Comparison of ENCODE assay signal across 17 cellular contexts in the genomic region with DNA sequence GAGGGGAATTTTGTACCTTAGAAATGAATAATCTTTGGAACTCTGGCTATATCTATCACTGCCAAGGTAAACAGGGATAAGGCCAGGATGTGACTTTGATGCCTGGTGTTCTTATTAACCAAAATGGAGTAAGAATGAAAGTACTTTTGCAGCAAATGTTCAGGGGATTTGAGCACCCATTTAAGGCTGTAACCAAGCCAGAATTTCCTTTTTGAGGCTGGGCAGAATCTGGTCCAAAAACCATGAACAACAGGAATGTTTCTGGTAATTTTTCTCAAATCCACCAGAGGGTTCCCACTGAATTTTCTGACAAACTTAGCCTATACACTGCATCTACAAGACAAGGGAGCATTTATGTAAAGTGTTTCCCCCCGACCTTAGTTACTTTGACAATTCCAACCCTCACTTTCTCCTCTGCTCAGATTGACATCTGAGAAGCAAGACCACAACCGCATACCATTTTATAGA.
A peak's percentile ranks its signal among the peaks of the same experiment; 100 is the strongest.
DNase-seq lines count a peak whose midpoint lies in the region; ATAC-seq and TF ChIP-seq lines count a peak whose summit lies in the region.
"Had no signal": no experiment of that assay in that cellular context is flagged by ENCODE, and none has a peak within 500 bp of the region (broad histone marks: within the 10 kb centered on the region; RNA-seq: fewer than 3 reads in every experiment).

No MANE protein-coding gene starts in this region.

- POLR2A ChIA-PET in SK-N-SH (lab: Yijun Ruan, JAX), result no interaction called here

- H3K9me2 ChIP-seq in SK-N-SH, result no peaks in the 10 kb centered on the region

- no peaks in the 10 kb centered on the region for H3K4me1 Mint-ChIP-seq in natural killer cell treated with Interleukin-12 subunit alpha and Interleukin-12 subunit beta and Interleukin-15 and Interleukin-18, amount 100 ng/mL, for 72 hours (ENCODE audit: low read depth in 2 of 2)
- H3K4me1 Mint-ChIP-seq: activated naive CD8-positive, alpha-beta T cell treated with anti-CD3 and anti-CD28 coated beads for 36 hours had no signal

- no peaks in the 10 kb centered on the region for H3K9me3 Mint-ChIP-seq in natural killer cell treated with Interleukin-12 subunit alpha and Interleukin-12 subunit beta and Interleukin-15 and Interleukin-18, amount 100 ng/mL, for 72 hours
- H3K9me3 Mint-ChIP-seq: activated naive CD8-positive, alpha-beta T cell treated with anti-CD3 and anti-CD28 coated beads for 36 hours; stimulated activated naive CD8-positive, alpha-beta T cell treated with anti-CD3 and anti-CD28 coated beads, Interleukin-15, Interleukin-2, amounts not matched to agents 100 ng/mL and 50 ng/mL, for 24 hours had no signal

- TF ChIP-seq EP300 in SK-N-SH (IDR thresholded peaks at IDR 0.05; ENCODE audit: borderline replicate concordance in 1 of 2, low read depth in 1 of 2, low read length in 1 of 2), result no peak

- no peak overlapping the region for H3K9ac ChIP-seq in SK-N-SH

- no peaks in the 10 kb centered on the region for H4K20me1 ChIP-seq in SK-N-SH (ENCODE audit: insufficient read depth)

- CTCF ChIA-PET in SK-N-SH (lab: Yijun Ruan, JAX), result interaction anchor here (0.7 to 1.1 kb wide), 2 partner anchors 9 to 134 kb away, joined by 4 read pairs; no protein-coding TSS in a partner anchor

- H3K27ac Mint-ChIP-seq in natural killer cell treated with Interleukin-12 subunit alpha and Interleukin-12 subunit beta and Interleukin-15 and Interleukin-18, amount 100 ng/mL, for 72 hours, result no peak overlapping the region
- H3K27ac Mint-ChIP-seq: activated naive CD8-positive, alpha-beta T cell treated with anti-CD3 and anti-CD28 coated beads for 36 hours; stimulated activated naive CD8-positive, alpha-beta T cell treated with anti-CD3 and anti-CD28 coated beads, Interleukin-15, Interleukin-2, amounts not matched to agents 100 ng/mL and 50 ng/mL, for 24 hours had no signal

- H3K27ac ChIP-seq in SK-N-SH (ENCODE audit: low read depth in 2 of 2, low read length in 1 of 2) (no peak overlapping the region), mesodermal cell (ENCODE audit: low read depth, low read length, severe bottlenecking) (peak overlapping the region; percentile 3), body of pancreas (peak overlapping the region in 1 of 4 donors; percentile 26)
- H3K27ac ChIP-seq: SJCRH30, upper lobe of left lung had no signal

- no peaks in the 10 kb centered on the region for H3K36me3 Mint-ChIP-seq in natural killer cell treated with Interleukin-12 subunit alpha and Interleukin-12 subunit beta and Interleukin-15 and Interleukin-18, amount 100 ng/mL, for 72 hours
- H3K36me3 Mint-ChIP-seq: activated naive CD8-positive, alpha-beta T cell treated with anti-CD3 and anti-CD28 coated beads for 36 hours had no signal

- no peaks in the 10 kb centered on the region for H3F3A ChIP-seq in SK-N-SH (replicated peaks; ENCODE audit: insufficient read depth)

- peak; percentile 13; the same call in 1 of the 2 replicates for TF ChIP-seq RAD21 in SK-N-SH (IDR thresholded peaks at IDR 0.05; ENCODE audit: low read length)

- ATAC-seq in GM21619 (IDR thresholded peaks at IDR 0.05; ENCODE audit: unreplicated experiment) (no peak), body of pancreas (no peak)
- ATAC-seq in natural killer cell treated with Interleukin-12 subunit alpha and Interleukin-12 subunit beta and Interleukin-15 and Interleukin-18, amount 100 ng/mL, for 72 hours, result no peak

- intact Hi-C loops in body of pancreas (cut with DNase I), result no loop called here

- H3K4me3 Mint-ChIP-seq in natural killer cell treated with Interleukin-12 subunit alpha and Interleukin-12 subunit beta and Interleukin-15 and Interleukin-18, amount 100 ng/mL, for 72 hours, result no peak overlapping the region
- H3K4me3 Mint-ChIP-seq: activated naive CD8-positive, alpha-beta T cell treated with anti-CD3 and anti-CD28 coated beads for 36 hours; stimulated activated naive CD8-positive, alpha-beta T cell treated with anti-CD3 and anti-CD28 coated beads, Interleukin-15, Interleukin-2, amounts not matched to agents 100 ng/mL and 50 ng/mL, for 24 hours had no signal

- no peak overlapping the region for H3K4me2 ChIP-seq in SK-N-SH

- H3K36me3 ChIP-seq in SK-N-SH (replicated peaks in 1 of 2; ENCODE audit: control insufficient read depth in 1 of 2, insufficient read depth in 2 of 2, low read length in 1 of 2) (no peaks in the 10 kb centered on the region), mesodermal cell (ENCODE audit: control insufficient read depth, insufficient read depth, low read length) (no peaks in the 10 kb centered on the region), body of pancreas (replicated peaks in 1 of 2; ENCODE audit: insufficient read depth in 1 of 2, low read depth in 2 of 2) (no peaks in the 10 kb centered on the region)
- H3K36me3 ChIP-seq: SJCRH30, upper lobe of left lung had no signal

- DNase-seq in EH (ENCODE audit: low read depth) (peak; percentile 16), SK-N-SH (no peak), fibroblast of mammary gland (ENCODE audit: low read depth) (peak; percentile 2), body of pancreas (no peak), NCI-H2081 treated with DMSO at 0.1 percent for 48 hours (lab: John Stamatoyannopoulos, UW) (no peak)
- DNase-seq in natural killer cell treated with Interleukin-12 subunit alpha and Interleukin-12 subunit beta and Interleukin-15 and Interleukin-18, amount 100 ng/mL, for 72 hours (ENCODE audit: low spot score), result no peak
- DNase-seq: activated CD8-positive, alpha-beta memory T cell treated with anti-CD3 and anti-CD28 coated beads for 24 hours; activated naive CD8-positive, alpha-beta T cell treated with anti-CD3 and anti-CD28 coated beads for 36 hours; COR-L47; NCI-H1930; occipital lobe; SJCRH30; stimulated activated CD4-positive, alpha-beta T cell treated with anti-CD3 and anti-CD28 coated beads, Interleukin-1b, Interleukin-23, amount 100 ng/mL, for 48 hours; upper lobe of left lung had no signal

- H3K4me3 ChIP-seq in SK-N-SH (ENCODE audit: low read depth in 2 of 2, low read length in 1 of 2), result 0 out of 4 replicates have a peak overlapping the region, but pooled peaks of 1 of the 2 experiments have one; percentile 17
- no peak overlapping the region for H3K4me3 ChIP-seq in fibroblast of mammary gland (ENCODE audit: control insufficient read depth, low read depth, low read length)
- no peak overlapping the region for H3K4me3 ChIP-seq in mesodermal cell (ENCODE audit: extremely low read depth, insufficient read depth, low read length, poor library complexity, severe bottlenecking)
- no peak overlapping the region for H3K4me3 ChIP-seq in body of pancreas
- H3K4me3 ChIP-seq: SJCRH30, upper lobe of left lung had no signal

- no peak for TF ChIP-seq POLR2A in body of pancreas (IDR thresholded peaks at IDR 0.05)

- no peaks in the 10 kb centered on the region for H3K9me3 ChIP-seq in SK-N-SH
- no peaks in the 10 kb centered on the region for H3K9me3 ChIP-seq in mesodermal cell (ENCODE audit: control insufficient read depth, low read length)
- no peaks in the 10 kb centered on the region for H3K9me3 ChIP-seq in body of pancreas
- H3K9me3 ChIP-seq: SJCRH30, upper lobe of left lung had no signal

- H3K4me1 ChIP-seq in SK-N-SH (ENCODE audit: control insufficient read depth in 1 of 2, insufficient read depth in 2 of 2, low read depth in 1 of 2, low read length in 1 of 2), result peaks cover 4 to 13% of the 10 kb centered on the region in 2 experiments; a peak in 2 of 4 replicates
- peaks cover 20% of the 10 kb centered on the region for H3K4me1 ChIP-seq in mesodermal cell (ENCODE audit: control insufficient read depth, insufficient read depth, low read length, poor library complexity, severe bottlenecking)
- H3K4me1 ChIP-seq in body of pancreas, result peaks cover 8% of the 10 kb centered on the region
- H3K4me1 ChIP-seq: SJCRH30 had no signal

- WGBS in SK-N-SH (ENCODE audit: low lambda C conversion rate), result 43% methylated on average over 2 of the region's 2 CpGs
- WGBS in mesodermal cell (ENCODE audit: insufficient coverage in 2 of 2), 2 experiments, result 29 to 60% methylated on average over 1 of the region's 2 CpGs
- 54 to 61% methylated on average over 2 of the region's 2 CpGs for WGBS in body of pancreas, 2 donors

- H2AFZ ChIP-seq in SK-N-SH (ENCODE audit: low read depth), result no peak overlapping the region

- peak; percentile 33; the same call in 1 of the 2 replicates for TF ChIP-seq CTCF in SK-N-SH (IDR thresholded peaks at IDR 0.05)
- TF ChIP-seq CTCF in fibroblast of mammary gland (conservative IDR thresholded peaks at IDR 0.05; ENCODE audit: control insufficient read depth, insufficient read depth, low read depth, low read length), result no peak
- no peak for TF ChIP-seq CTCF in body of pancreas (IDR thresholded peaks at IDR 0.05)

- no peaks in the 10 kb centered on the region for H3K27me3 ChIP-seq in SK-N-SH (ENCODE audit: insufficient read depth)
- H3K27me3 ChIP-seq in body of pancreas, result no peaks in the 10 kb centered on the region
- H3K27me3 ChIP-seq: SJCRH30, upper lobe of left lung had no signal

- peaks cover 9 to 25% of the 10 kb centered on the region in 2 donors for H3K27me3 Mint-ChIP-seq in natural killer cell treated with Interleukin-12 subunit alpha and Interleukin-12 subunit beta and Interleukin-15 and Interleukin-18, amount 100 ng/mL, for 72 hours
- H3K27me3 Mint-ChIP-seq: stimulated activated naive CD8-positive, alpha-beta T cell treated with anti-CD3 and anti-CD28 coated beads, Interleukin-15, Interleukin-2, amounts not matched to agents 100 ng/mL and 50 ng/mL, for 24 hours had no signal

- no peaks in the 10 kb centered on the region for H3K79me2 ChIP-seq in SK-N-SH (ENCODE audit: insufficient read depth)

TF ChIP-seq in SK-N-SH, 30 proteins besides CTCF, POLR2A, EP300 and RAD21 (continues in another document):
- no peak for TF ChIP-seq TEAD4 (IDR thresholded peaks at IDR 0.05; ENCODE audit: borderline replicate concordance, insufficient read depth)
- no peak for TF ChIP-seq RXRA (IDR thresholded peaks at IDR 0.05; ENCODE audit: borderline replicate concordance, low read depth)
- TF ChIP-seq, protein P1, sequence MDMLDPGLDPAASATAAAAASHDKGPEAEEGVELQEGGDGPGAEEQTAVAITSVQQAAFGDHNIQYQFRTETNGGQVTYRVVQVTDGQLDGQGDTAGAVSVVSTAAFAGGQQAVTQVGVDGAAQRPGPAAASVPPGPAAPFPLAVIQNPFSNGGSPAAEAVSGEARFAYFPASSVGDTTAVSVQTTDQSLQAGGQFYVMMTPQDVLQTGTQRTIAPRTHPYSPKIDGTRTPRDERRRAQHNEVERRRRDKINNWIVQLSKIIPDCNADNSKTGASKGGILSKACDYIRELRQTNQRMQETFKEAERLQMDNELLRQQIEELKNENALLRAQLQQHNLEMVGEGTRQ (IDR thresholded peaks at IDR 0.05; ENCODE audit: borderline replicate concordance, low read depth, low read length), result no peak
- no peak; the same call in 1 of the 2 replicates for TF ChIP-seq SMC3 (IDR thresholded peaks at IDR 0.05; ENCODE audit: low read depth, low read length)

Comparison
In these comparisons a context has a peak if more than half of its experiments do, and no peak if none do; other contexts are left out.
1. DNase-seq: peak in EH (single experiment) and fibroblast of mammary gland (single experiment); none in SK-N-SH (single experiment), body of pancreas (0 of 4), natural killer cell treated with Interleukin-12 subunit alpha and Interleukin-12 subunit beta and Interleukin-15 and Interleukin-18, amount 100 ng/mL, for 72 hours (single experiment) and NCI-H2081 treated with DMSO at 0.1 percent for 48 hours (single experiment).